13 cellular contexts compared by ENCODE assay signal in the genomic region with DNA sequence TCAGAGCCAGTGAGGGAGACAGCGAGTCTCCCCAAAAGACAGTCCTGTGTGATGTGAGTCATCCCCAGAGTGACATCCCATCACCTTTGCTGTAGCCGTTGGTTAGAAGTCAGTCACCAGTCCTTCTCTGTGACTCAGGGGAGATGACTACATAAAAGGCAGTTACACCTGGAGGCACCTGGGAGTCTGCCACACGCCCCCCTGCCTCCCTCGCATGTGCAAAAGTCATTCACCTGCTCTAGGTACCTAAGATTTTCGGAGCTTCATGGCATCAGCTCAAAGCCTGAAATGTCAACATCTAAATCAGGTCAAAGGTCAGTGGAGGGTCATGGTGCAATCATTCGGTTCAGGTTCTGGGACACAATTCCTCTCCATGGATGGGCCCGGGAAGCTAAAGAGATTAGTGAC. TPM values are rescaled to one million over a fixed set of nuclear protein-coding genes. Genes with fewer than 3 reads are reported as not detected.
DNase-seq lines count a peak whose midpoint lies in the region; ATAC-seq, FAIRE-seq and TF ChIP-seq lines count a peak whose summit lies in the region.
"Had no signal": no experiment of that assay in that cellular context is flagged by ENCODE, and none has a peak within 500 bp of the region (broad histone marks: within the 10 kb centered on the region; RNA-seq: fewer than 3 reads in every experiment).

No MANE protein-coding gene starts in this region.

- no peak overlapping the region for H3K4me3 ChIP-seq in H7 (ENCODE audit: insufficient read depth, low read depth, low read length)

- no peak for TF ChIP-seq POLR2A in GM12891 (IDR thresholded peaks at IDR 0.05; ENCODE audit: low read depth, low read length)

- H3K4me1 Mint-ChIP-seq in activated naive CD8-positive, alpha-beta T cell treated with anti-CD3 and anti-CD28 coated beads, Interleukin-2, amount 50 U/mL, for 24 hours, result peaks cover 50% of the 10 kb centered on the region
- peaks cover 29 to 31% of the 10 kb centered on the region in 2 donors for H3K4me1 Mint-ChIP-seq in natural killer cell treated with Interleukin-12 subunit alpha and Interleukin-12 subunit beta and Interleukin-15 and Interleukin-18, amount 100 ng/mL, for 72 hours (ENCODE audit: low read depth in 2 of 2)

- ATAC-seq in activated naive CD8-positive, alpha-beta T cell treated with anti-CD3 and anti-CD28 coated beads, Interleukin-2, amount 50 U/mL, for 24 hours, result peak; percentile 82
- peak in 1 of 2 donors; percentile 56 for ATAC-seq in natural killer cell treated with Interleukin-12 subunit alpha and Interleukin-12 subunit beta and Interleukin-15 and Interleukin-18, amount 100 ng/mL, for 72 hours
- ATAC-seq in GM19328 (IDR thresholded peaks at IDR 0.05; ENCODE audit: unreplicated experiment), result no peak
- no peak for ATAC-seq in HG03460 (IDR thresholded peaks at IDR 0.05; ENCODE audit: unreplicated experiment)

- H3K36me3 Mint-ChIP-seq in activated naive CD8-positive, alpha-beta T cell treated with anti-CD3 and anti-CD28 coated beads, Interleukin-2, amount 50 U/mL, for 24 hours (ENCODE audit: low read depth), result no peaks in the 10 kb centered on the region
- H3K36me3 Mint-ChIP-seq in natural killer cell treated with Interleukin-12 subunit alpha and Interleukin-12 subunit beta and Interleukin-15 and Interleukin-18, amount 100 ng/mL, for 72 hours, result no peaks in the 10 kb centered on the region
- H3K36me3 Mint-ChIP-seq: CD8-positive, alpha-beta memory T cell had no signal

- H3K27me3 Mint-ChIP-seq in activated naive CD8-positive, alpha-beta T cell treated with anti-CD3 and anti-CD28 coated beads, Interleukin-2, amount 50 U/mL, for 24 hours, result peaks cover 22% of the 10 kb centered on the region
- peaks cover 20 to 22% of the 10 kb centered on the region in 2 donors for H3K27me3 Mint-ChIP-seq in natural killer cell treated with Interleukin-12 subunit alpha and Interleukin-12 subunit beta and Interleukin-15 and Interleukin-18, amount 100 ng/mL, for 72 hours

- H3K9me3 Mint-ChIP-seq in activated naive CD8-positive, alpha-beta T cell treated with anti-CD3 and anti-CD28 coated beads, Interleukin-2, amount 50 U/mL, for 24 hours, result no peaks in the 10 kb centered on the region
- H3K9me3 Mint-ChIP-seq in natural killer cell treated with Interleukin-12 subunit alpha and Interleukin-12 subunit beta and Interleukin-15 and Interleukin-18, amount 100 ng/mL, for 72 hours, result no peaks in the 10 kb centered on the region
- H3K9me3 Mint-ChIP-seq: activated T-helper 2 cell treated with anti-CD3 and anti-CD28 coated beads, Interferon-gamma antibody, Interleukin-2, Interleukin-4, amounts not matched to agents 10 μg/mL and 5 μg/mL and 100 μg/mL, durations not matched to agents 14 hours and 24 hours and 36 hours; CD8-positive, alpha-beta memory T cell had no signal

- peaks cover 29% of the 10 kb centered on the region for H3K27me3 ChIP-seq in H7 (ENCODE audit: control insufficient read depth, insufficient read depth, low read length)

- no peaks in the 10 kb centered on the region for H3K36me3 ChIP-seq in H7 (replicated peaks; ENCODE audit: control insufficient read depth, insufficient read depth, low read length)

- DNase-seq in GM12891 (ENCODE audit: insufficient read length, low spot score), result no peak
- DNase-seq in MV-4-11 (lab: John Stamatoyannopoulos, UW), result peak; percentile 12
- no peak for DNase-seq in activated naive CD8-positive, alpha-beta T cell treated with anti-CD3 and anti-CD28 coated beads, Interleukin-2, amount 50 U/mL, for 24 hours
- no peak for DNase-seq in natural killer cell treated with Interleukin-12 subunit alpha and Interleukin-12 subunit beta and Interleukin-15 and Interleukin-18, amount 100 ng/mL, for 72 hours (ENCODE audit: low spot score)
- no peak for DNase-seq in H7
- no peak for DNase-seq in NCI-H187 treated with DMSO at 0.1 percent for 48 hours (lab: John Stamatoyannopoulos, UW)
- DNase-seq: CD8-positive, alpha-beta memory T cell; naive B cell had no signal

- H3K27ac Mint-ChIP-seq in activated naive CD8-positive, alpha-beta T cell treated with anti-CD3 and anti-CD28 coated beads, Interleukin-2, amount 50 U/mL, for 24 hours, result no peak overlapping the region
- H3K27ac Mint-ChIP-seq in natural killer cell treated with Interleukin-12 subunit alpha and Interleukin-12 subunit beta and Interleukin-15 and Interleukin-18, amount 100 ng/mL, for 72 hours, result peak overlapping the region; percentile 68 to 90
- H3K27ac Mint-ChIP-seq: activated T-helper 2 cell treated with anti-CD3 and anti-CD28 coated beads, Interferon-gamma antibody, Interleukin-2, Interleukin-4, amounts not matched to agents 10 μg/mL and 5 μg/mL and 100 μg/mL, durations not matched to agents 14 hours and 24 hours and 36 hours had no signal

- peak; percentile 85 for FAIRE-seq in GM12891 (lab: Jason Lieb, UNC)

- peak overlapping the region; percentile 13 for H3K4me3 Mint-ChIP-seq in activated naive CD8-positive, alpha-beta T cell treated with anti-CD3 and anti-CD28 coated beads, Interleukin-2, amount 50 U/mL, for 24 hours
- peak overlapping the region; percentile 62 for H3K4me3 Mint-ChIP-seq in natural killer cell treated with Interleukin-12 subunit alpha and Interleukin-12 subunit beta and Interleukin-15 and Interleukin-18, amount 100 ng/mL, for 72 hours

TF ChIP-seq in GM12891, 5 proteins besides CTCF, POLR2A, EP300 and RAD21:
- no peak for TF ChIP-seq PAX5 (IDR thresholded peaks at IDR 0.05; ENCODE audit: insufficient read depth, low read length, severe bottlenecking)
- TF ChIP-seq SPI1 (IDR thresholded peaks at IDR 0.05; ENCODE audit: low read depth, low read length), result no peak
- TF ChIP-seq TAF1 (IDR thresholded peaks at IDR 0.05; ENCODE audit: low read depth, low read length), result no peak
- TF ChIP-seq POU2F2 (IDR thresholded peaks at IDR 0.05; ENCODE audit: low read depth, low read length), result no peak
- no peak for TF ChIP-seq POLR2AphosphoS5 (IDR thresholded peaks at IDR 0.05; ENCODE audit: low read depth, low read length)

RNA-seq across cellular contexts. Expression of a gene that starts 50.3 kb away (rescaled TPM):
- polyA plus RNA-seq in GM12891 (2012; ENCODE audit: low read depth, missing spikeins), result 5.7 TPM
- not detected for total RNA-seq in natural killer cell treated with Interleukin-12 subunit alpha and Interleukin-12 subunit beta and Interleukin-15 and Interleukin-18, amount 100 ng/mL, for 72 hours
- 0.07 and 0.11 TPM in 2 replicates for total RNA-seq in H7 (2014; rRNA removed; shearing (Covaris generic))
- total RNA-seq: H4, LHCN-M2 had no signal
- polyA plus RNA-seq: CD8-positive, alpha-beta memory T cell had no signal
